In the genomic region with DNA sequence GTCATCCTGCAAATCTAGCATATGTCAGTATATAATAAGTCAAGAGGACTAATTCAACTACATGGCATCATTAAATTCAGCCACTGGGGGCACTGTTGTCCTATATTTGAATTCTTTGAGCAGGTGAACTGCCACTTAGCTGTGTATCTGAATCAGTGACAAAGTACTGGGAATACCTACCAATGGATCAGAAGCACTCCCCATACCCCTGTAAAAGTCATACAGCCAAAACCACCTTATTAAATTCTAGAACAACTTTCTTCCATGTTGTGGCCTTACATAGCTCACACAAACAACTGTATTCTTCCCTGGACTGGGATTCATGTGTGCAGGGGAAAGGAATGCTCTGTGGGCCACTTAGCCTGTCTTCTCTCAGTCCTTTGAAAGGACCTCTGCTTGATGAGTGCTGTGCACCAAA, we compare ENCODE assay signal across 8 cellular contexts. TPM values are rescaled to one million over a fixed set of nuclear protein-coding genes. Genes with fewer than 3 reads are reported as not detected.
A peak's percentile ranks its signal among the peaks of the same experiment; 100 is the strongest.
DNase-seq lines count a peak whose midpoint lies in the region; ATAC-seq lines count a peak whose summit lies in the region.

No MANE protein-coding gene starts in this region.

- peaks cover 6% of the 10 kb centered on the region for H3K27me3 Mint-ChIP-seq in memory B cell

- no peaks in the 10 kb centered on the region for H3K9me3 Mint-ChIP-seq in memory B cell

- H3K27ac Mint-ChIP-seq in memory B cell: no peak overlapping the region

- H3K4me3 Mint-ChIP-seq in memory B cell: no peak overlapping the region

- no peaks in the 10 kb centered on the region for H3K4me1 Mint-ChIP-seq in memory B cell

- intact Hi-C loops in Right ventricle myocardium inferior (cut with DNase I) (loop anchor here (5.0 kb wide), 1 partner anchor 138 kb away; the partner anchor contains the start of gene AK3), cardiac septum (cut with DNase I) (no loop called here)

- H3K36me3 Mint-ChIP-seq in memory B cell: no peaks in the 10 kb centered on the region

- peak; percentile 64 for ATAC-seq in Right ventricle myocardium inferior
- peak; percentile 61 for ATAC-seq in HG03135 (IDR thresholded peaks at IDR 0.05; ENCODE audit: unreplicated experiment)
- peak; percentile 71 for ATAC-seq in memory B cell (ENCODE audit: low read depth)

- DNase-seq in Right ventricle myocardium inferior (ENCODE audit: missing footprints) (no peak), cardiac septum (ENCODE audit: low spot score) (no peak), NCI-H345 treated with DMSO at 0.1 percent for 48 hours (lab: John Stamatoyannopoulos, UW; ENCODE audit: unreplicated experiment) (peak; percentile 74), ecto neural progenitor cell (ENCODE audit: low spot score) (peak; percentile 57), memory B cell (ENCODE audit: low spot score in 2 of 2) (peak; percentile 54 to 60)
- peak; percentile 47 to 54 for DNase-seq in activated CD4-positive, alpha-beta T cell treated with anti-CD3 and anti-CD28 coated beads, Interleukin-2, amount 50 U/mL, for 4 hours
- peak; percentile 81 for DNase-seq in stimulated activated CD8-positive, alpha-beta memory T cell treated with anti-CD3 and anti-CD28 coated beads, Interleukin-4, amount 100 ng/mL, for 48 hours

RNA-seq across cellular contexts. Expression of gene PLPP6, which starts 57.4 kb away (rescaled TPM):
- total RNA-seq in Right ventricle myocardium inferior (2.3 TPM), cardiac septum (2.7 TPM)

Comparison
In these comparisons a context has a peak if more than half of its experiments do, and no peak if none do; other contexts are left out.
1. DNase-seq: peak in NCI-H345 treated with DMSO at 0.1 percent for 48 hours (single experiment), activated CD4-positive, alpha-beta T cell treated with anti-CD3 and anti-CD28 coated beads, Interleukin-2, amount 50 U/mL, for 4 hours (2 of 2), ecto neural progenitor cell (single experiment), memory B cell (2 of 2) and stimulated activated CD8-positive, alpha-beta memory T cell treated with anti-CD3 and anti-CD28 coated beads, Interleukin-4, amount 100 ng/mL, for 48 hours (single experiment); none in Right ventricle myocardium inferior (single experiment) and cardiac septum (single experiment).
2. Peak in every context shown above with its lines, with median percentiles within 50 percentile points of each other: ATAC-seq.